ENCODE assay signal across 1 cellular context in the genomic region with DNA sequence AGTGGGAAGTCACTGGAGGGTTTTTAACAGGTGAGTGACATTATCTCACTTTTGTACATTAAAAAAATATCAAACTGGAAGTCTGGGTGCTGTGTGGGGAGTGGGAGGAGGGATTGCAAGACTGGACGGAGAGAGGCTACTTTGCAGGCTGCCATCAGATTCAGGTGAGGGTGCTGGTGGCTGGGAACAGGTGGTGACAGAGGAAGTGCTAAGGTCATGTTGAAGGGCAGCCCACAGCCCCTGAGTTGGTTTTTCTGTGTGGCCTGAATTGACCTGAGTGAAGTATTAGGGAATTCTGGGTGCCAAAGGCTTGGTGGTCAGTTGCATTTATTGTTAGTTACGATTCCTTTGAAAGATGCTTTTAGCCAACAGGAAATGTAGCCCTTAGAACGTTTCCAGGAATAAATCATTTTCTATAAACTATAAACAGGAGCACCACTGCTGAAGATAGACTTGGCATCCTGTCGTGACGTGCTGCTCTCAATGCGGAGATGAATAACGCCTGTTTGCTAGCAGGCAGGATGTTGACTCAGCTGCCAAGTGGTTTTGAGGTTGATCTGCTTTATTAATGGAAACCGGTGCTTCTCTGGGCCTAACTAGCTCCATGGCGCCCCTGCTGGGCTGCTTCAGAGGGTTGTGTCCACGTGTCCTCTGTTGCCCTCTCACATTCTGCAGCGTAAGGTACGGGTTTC.
TF ChIP-seq lines count a peak whose summit lies in the region.

No MANE protein-coding gene starts in this region.

TF ChIP-seq in GM23338, 12 proteins besides CTCF, POLR2A, EP300 and RAD21 (continued from another document):
- TF ChIP-seq, protein P1, sequence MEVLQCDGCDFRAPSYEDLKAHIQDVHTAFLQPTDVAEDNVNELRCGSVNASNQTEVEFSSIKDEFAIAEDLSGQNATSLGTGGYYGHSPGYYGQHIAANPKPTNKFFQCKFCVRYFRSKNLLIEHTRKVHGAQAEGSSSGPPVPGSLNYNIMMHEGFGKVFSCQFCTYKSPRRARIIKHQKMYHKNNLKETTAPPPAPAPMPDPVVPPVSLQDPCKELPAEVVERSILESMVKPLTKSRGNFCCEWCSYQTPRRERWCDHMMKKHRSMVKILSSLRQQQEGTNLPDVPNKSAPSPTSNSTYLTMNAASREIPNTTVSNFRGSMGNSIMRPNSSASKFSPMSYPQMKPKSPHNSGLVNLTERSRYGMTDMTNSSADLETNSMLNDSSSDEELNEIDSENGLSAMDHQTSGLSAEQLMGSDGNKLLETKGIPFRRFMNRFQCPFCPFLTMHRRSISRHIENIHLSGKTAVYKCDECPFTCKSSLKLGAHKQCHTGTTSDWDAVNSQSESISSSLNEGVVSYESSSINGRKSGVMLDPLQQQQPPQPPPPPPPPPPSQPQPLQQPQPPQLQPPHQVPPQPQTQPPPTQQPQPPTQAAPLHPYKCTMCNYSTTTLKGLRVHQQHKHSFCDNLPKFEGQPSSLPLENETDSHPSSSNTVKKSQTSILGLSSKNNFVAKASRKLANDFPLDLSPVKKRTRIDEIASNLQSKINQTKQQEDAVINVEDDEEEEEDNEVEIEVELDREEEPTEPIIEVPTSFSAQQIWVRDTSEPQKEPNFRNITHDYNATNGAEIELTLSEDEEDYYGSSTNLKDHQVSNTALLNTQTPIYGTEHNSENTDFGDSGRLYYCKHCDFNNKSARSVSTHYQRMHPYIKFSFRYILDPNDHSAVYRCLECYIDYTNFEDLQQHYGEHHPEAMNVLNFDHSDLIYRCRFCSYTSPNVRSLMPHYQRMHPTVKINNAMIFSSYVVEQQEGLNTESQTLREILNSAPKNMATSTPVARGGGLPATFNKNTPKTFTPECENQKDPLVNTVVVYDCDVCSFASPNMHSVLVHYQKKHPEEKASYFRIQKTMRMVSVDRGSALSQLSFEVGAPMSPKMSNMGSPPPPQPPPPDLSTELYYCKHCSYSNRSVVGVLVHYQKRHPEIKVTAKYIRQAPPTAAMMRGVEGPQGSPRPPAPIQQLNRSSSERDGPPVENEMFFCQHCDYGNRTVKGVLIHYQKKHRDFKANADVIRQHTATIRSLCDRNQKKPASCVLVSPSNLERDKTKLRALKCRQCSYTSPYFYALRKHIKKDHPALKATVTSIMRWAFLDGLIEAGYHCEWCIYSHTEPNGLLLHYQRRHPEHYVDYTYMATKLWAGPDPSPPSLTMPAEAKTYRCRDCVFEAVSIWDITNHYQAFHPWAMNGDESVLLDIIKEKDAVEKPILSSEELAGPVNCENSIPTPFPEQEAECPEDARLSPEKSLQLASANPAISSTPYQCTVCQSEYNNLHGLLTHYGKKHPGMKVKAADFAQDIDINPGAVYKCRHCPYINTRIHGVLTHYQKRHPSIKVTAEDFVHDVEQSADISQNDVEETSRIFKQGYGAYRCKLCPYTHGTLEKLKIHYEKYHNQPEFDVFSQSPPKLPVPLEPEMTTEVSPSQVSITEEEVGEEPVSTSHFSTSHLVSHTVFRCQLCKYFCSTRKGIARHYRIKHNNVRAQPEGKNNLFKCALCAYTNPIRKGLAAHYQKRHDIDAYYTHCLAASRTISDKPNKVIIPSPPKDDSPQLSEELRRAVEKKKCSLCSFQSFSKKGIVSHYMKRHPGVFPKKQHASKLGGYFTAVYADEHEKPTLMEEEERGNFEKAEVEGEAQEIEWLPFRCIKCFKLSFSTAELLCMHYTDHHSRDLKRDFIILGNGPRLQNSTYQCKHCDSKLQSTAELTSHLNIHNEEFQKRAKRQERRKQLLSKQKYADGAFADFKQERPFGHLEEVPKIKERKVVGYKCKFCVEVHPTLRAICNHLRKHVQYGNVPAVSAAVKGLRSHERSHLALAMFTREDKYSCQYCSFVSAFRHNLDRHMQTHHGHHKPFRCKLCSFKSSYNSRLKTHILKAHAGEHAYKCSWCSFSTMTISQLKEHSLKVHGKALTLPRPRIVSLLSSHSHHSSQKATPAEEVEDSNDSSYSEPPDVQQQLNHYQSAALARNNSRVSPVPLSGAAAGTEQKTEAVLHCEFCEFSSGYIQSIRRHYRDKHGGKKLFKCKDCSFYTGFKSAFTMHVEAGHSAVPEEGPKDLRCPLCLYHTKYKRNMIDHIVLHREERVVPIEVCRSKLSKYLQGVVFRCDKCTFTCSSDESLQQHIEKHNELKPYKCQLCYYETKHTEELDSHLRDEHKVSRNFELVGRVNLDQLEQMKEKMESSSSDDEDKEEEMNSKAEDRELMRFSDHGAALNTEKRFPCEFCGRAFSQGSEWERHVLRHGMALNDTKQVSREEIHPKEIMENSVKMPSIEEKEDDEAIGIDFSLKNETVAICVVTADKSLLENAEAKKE (CRISPR knock-in tag; IDR thresholded peaks at IDR 0.05) = no peak
- TF ChIP-seq NANOG (IDR thresholded peaks at IDR 0.05; ENCODE audit: borderline replicate concordance) = no peak
